Comparison of ENCODE assay signal across 8 cellular contexts in genomic region chr12:45170456-45171042, GRCh38. TPM values are rescaled to one million over a fixed set of nuclear protein-coding genes. Genes with fewer than 3 reads are reported as not detected.
A peak's percentile ranks its signal among the peaks of the same experiment; 100 is the strongest.
DNase-seq lines count a peak whose midpoint lies in the region; ATAC-seq and TF ChIP-seq lines count a peak whose summit lies in the region.

No MANE protein-coding gene starts in this region.

- peak; percentile 96 for TF ChIP-seq CTCF in retinal pigment epithelial cell (conservative IDR thresholded peaks at IDR 0.05; ENCODE audit: low read depth, low read length)

- intact Hi-C loops in left ventricle myocardium superior (cut with micrococcal nuclease): loop anchor here (10.0 kb wide), 1 partner anchor 214 kb away; no protein-coding TSS in a partner anchor

- DNase-seq in COLO668 (lab: John Stamatoyannopoulos, UW; ENCODE audit: unreplicated experiment): peak; percentile 68
- DNase-seq in NCI-H1048 (lab: John Stamatoyannopoulos, UW): peak; percentile 26
- DNase-seq in T-helper 1 cell: peak; percentile 48 to 72 (median 60)
- DNase-seq in amniotic epithelial cell (ENCODE audit: low read depth): peak; percentile 74
- peak; percentile 78 for DNase-seq in left ventricle myocardium superior
- no peak for DNase-seq in retinal pigment epithelial cell (ENCODE audit: low read depth)

- peak; percentile 56 for ATAC-seq in GM21619 (IDR thresholded peaks at IDR 0.05; ENCODE audit: unreplicated experiment)
- ATAC-seq in left ventricle myocardium superior: peak; percentile 73
- ATAC-seq in HG03097 (IDR thresholded peaks at IDR 0.05; ENCODE audit: low FRiP score, unreplicated experiment): no peak

- no peak overlapping the region for H3K4me3 ChIP-seq in retinal pigment epithelial cell (ENCODE audit: low read length)

RNA-seq across cellular contexts. Expression of gene ANO6, which starts 45.3 kb away (rescaled TPM):
- 44.9 TPM for total RNA-seq in left ventricle myocardium superior
